ENCODE assay signal across 8 cellular contexts in the genomic region with DNA sequence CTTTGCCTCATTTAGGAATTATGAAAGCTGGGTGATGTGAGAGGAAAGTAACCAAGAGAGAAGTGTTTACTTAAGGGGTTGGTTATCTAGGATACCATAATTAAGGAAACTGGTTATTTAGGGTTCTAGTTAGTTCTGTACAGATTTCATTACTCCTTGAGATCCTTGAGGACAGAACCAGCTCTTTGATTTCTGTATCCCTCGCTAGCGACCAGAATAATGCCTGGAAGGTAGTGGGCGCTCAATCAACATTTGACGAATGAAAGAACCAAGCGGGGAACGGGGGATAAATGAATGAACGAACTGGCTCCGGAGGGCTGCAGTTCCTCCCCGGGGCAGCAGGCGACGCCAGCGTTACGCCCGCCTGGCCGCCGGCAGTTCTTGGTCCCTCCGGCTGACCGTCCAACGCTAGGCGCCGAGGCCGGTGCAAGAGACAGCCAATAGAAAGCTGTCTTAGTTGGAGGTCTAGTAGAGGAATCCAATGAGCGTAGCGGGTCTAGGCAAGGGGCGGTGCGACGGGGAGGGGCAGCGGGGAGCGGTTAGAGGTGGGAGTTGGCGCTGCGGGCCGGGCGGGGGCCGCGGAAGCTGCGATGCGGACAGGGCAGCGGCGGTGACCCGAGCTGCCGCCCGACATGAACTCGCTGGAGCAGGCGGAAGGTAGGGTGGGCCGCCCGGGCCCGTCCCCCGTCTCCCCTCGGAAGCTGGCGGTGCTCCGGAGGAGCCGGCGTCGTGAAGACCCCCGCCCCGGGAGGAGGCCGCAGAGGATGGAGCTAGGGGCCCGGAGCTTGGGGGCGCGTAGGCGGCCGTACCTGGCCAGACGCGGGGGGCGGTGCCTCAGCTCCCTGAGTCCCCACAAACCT. TPM values are rescaled to one million over a fixed set of nuclear protein-coding genes. Genes with fewer than 3 reads are reported as not detected.
DNase-seq lines count a peak whose midpoint lies in the region; ATAC-seq and TF ChIP-seq lines count a peak whose summit lies in the region.

A gene with protein sequence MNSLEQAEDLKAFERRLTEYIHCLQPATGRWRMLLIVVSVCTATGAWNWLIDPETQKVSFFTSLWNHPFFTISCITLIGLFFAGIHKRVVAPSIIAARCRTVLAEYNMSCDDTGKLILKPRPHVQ (plus strand): TSS at position 542 of the 860 bp plus-strand sequence. CDS start 91 bp downstream, at position 633.

- H3K9me3 ChIP-seq in parathyroid adenoma (ENCODE audit: control insufficient read depth, low read length) (no peaks in the 10 kb centered on the region), tibial nerve (no peaks in the 10 kb centered on the region)

- intact Hi-C loops in Right ventricle myocardium superior (cut with DNase I) = loop anchor here (5.0 kb wide), 1 partner anchor 187 kb away; no protein-coding TSS in a partner anchor

- no peaks in the 10 kb centered on the region for H3K36me3 ChIP-seq in parathyroid adenoma (ENCODE audit: control insufficient read depth, insufficient read depth, low read length)
- peaks cover 0 to 5% (median 0%) of the 10 kb centered on the region in 3 donors for H3K36me3 ChIP-seq in tibial nerve

- H3K27me3 ChIP-seq in parathyroid adenoma (ENCODE audit: control insufficient read depth, insufficient read depth, low read length) = no peaks in the 10 kb centered on the region
- H3K27me3 ChIP-seq in tibial nerve = no peaks in the 10 kb centered on the region

- 0 to 1% methylated on average over 47 to 52 of the region's 65 CpGs for WGBS in tibial nerve, 2 donors

- TF ChIP-seq CTCF in GM12874 (IDR thresholded peaks at IDR 0.05; ENCODE audit: insufficient read depth, low read depth, low read length) = peak; percentile 100
- TF ChIP-seq CTCF in parathyroid adenoma (IDR thresholded peaks at IDR 0.05) = peak; percentile 100
- TF ChIP-seq CTCF in tibial nerve (IDR thresholded peaks at IDR 0.05) = peak; percentile 100

- H3K4me1 ChIP-seq in parathyroid adenoma = no peaks in the 10 kb centered on the region
- peaks cover 0 to 35% (median 9%) of the 10 kb centered on the region in 4 donors for H3K4me1 ChIP-seq in tibial nerve

- TF ChIP-seq EP300 in tibial nerve (IDR thresholded peaks at IDR 0.05) = peak; percentile 89 to 96

- H3K9ac ChIP-seq in parathyroid adenoma = peak within 1 kb of the TSS; percentile 70

- TF ChIP-seq POLR2A in tibial nerve (IDR thresholded peaks at IDR 0.05) = peak in 1 of 2 donors; percentile 60

- ATAC-seq in HG02763 (IDR thresholded peaks at IDR 0.05; ENCODE audit: unreplicated experiment) (peak; percentile 98), Right ventricle myocardium superior (ENCODE audit: poor library complexity) (peak; percentile 100)

- H3K4me3 ChIP-seq in parathyroid adenoma (ENCODE audit: low read depth, low read length) (peak within 1 kb of the TSS; percentile 82), tibial nerve (peak within 1 kb of the TSS; percentile 88 to 100 (median 98))

- peak within 1 kb of the TSS; percentile 55 for H3K4me2 ChIP-seq in parathyroid adenoma (ENCODE audit: low read length)

- peak within 1 kb of the TSS; percentile 61 for H3K27ac ChIP-seq in parathyroid adenoma
- H3K27ac ChIP-seq in tibial nerve = peak within 1 kb of the TSS; percentile 78 to 88 (median 82)

- H3K79me2 ChIP-seq in parathyroid adenoma = peaks cover 4% of the 10 kb centered on the region

- DNase-seq in NCI-H1417 (lab: John Stamatoyannopoulos, UW) (peak; percentile 88 to 98 (median 95)), SW 1271 (lab: John Stamatoyannopoulos, UW) (peak; percentile 59 to 90), Right ventricle myocardium superior (peak; percentile 95), tibial nerve (ENCODE audit: low spot score in 2 of 2) (peak; percentile 88 to 96)
- peak; percentile 78 for DNase-seq in activated naive CD8-positive, alpha-beta T cell treated with anti-CD3 and anti-CD28 coated beads, Interleukin-2, amount 50 U/mL, for 16 hours (ENCODE audit: low read depth, low spot score)

- H2AFZ ChIP-seq in parathyroid adenoma = peak within 1 kb of the TSS; percentile 91

RNA-seq across cellular contexts. Expression of the gene that starts here (rescaled TPM):
- total RNA-seq in Right ventricle myocardium superior (16.1 TPM), tibial nerve (10 to 100 TPM in 2 of 4 donors, 1 to 10 TPM in 2; 5.3 to 23.2 (median 10.2) TPM)

Comparison
In these comparisons a context has a peak if more than half of its experiments do, and no peak if none do; other contexts are left out.
1. Peak in every context shown above with its lines: DNase-seq, ATAC-seq, H3K4me3 ChIP-seq and H3K27ac ChIP-seq.